Comparison of ENCODE assay signal across 10 cellular contexts in genomic region chr14:75979641-75980422, GRCh38. TPM values are rescaled to one million over a fixed set of nuclear protein-coding genes. Genes with fewer than 3 reads are reported as not detected.
A peak's percentile ranks its signal among the peaks of the same experiment; 100 is the strongest.
DNase-seq lines count a peak whose midpoint lies in the region; ATAC-seq and TF ChIP-seq lines count a peak whose summit lies in the region.
"Had no signal": no experiment of that assay in that cellular context is flagged by ENCODE, and none has a peak within 500 bp of the region (broad histone marks: within the 10 kb centered on the region; RNA-seq: fewer than 3 reads in every experiment).

No MANE protein-coding gene starts in this region.

- H3K4me1 Mint-ChIP-seq in CD4-positive, alpha-beta T cell (ENCODE audit: low read depth) = peaks cover 40% of the 10 kb centered on the region
- H3K4me1 Mint-ChIP-seq in activated naive CD8-positive, alpha-beta T cell treated with anti-CD3 and anti-CD28 coated beads, Interleukin-2, amount 50 U/mL, for 24 hours = peaks cover 38% of the 10 kb centered on the region

- TF ChIP-seq CTCF in CD4-positive, alpha-beta T cell (IDR thresholded peaks at IDR 0.05) = no peak

- peak overlapping the region; percentile 42 for H3K4me3 Mint-ChIP-seq in CD4-positive, alpha-beta T cell
- H3K4me3 Mint-ChIP-seq in activated naive CD8-positive, alpha-beta T cell treated with anti-CD3 and anti-CD28 coated beads, Interleukin-2, amount 50 U/mL, for 24 hours = peak overlapping the region; percentile 32

- no peaks in the 10 kb centered on the region for H3K9me3 ChIP-seq in CD4-positive, alpha-beta T cell (ENCODE audit: control insufficient read depth, low read length)

- POLR2A ChIA-PET in CD4-positive, alpha-beta T cell (lab: Charles Lee) = interaction anchor here (1.1 to 1.7 kb wide), 2 partner anchors 270 to 684 kb away, joined by 3 to 9 read pairs; no protein-coding TSS in a partner anchor

- H3K27ac Mint-ChIP-seq in CD4-positive, alpha-beta T cell = peak overlapping the region; percentile 83
- no peak overlapping the region for H3K27ac Mint-ChIP-seq in activated naive CD8-positive, alpha-beta T cell treated with anti-CD3 and anti-CD28 coated beads, Interleukin-2, amount 50 U/mL, for 24 hours

- no peaks in the 10 kb centered on the region for H3K27me3 Mint-ChIP-seq in CD4-positive, alpha-beta T cell
- peaks cover 2% of the 10 kb centered on the region for H3K27me3 Mint-ChIP-seq in activated naive CD8-positive, alpha-beta T cell treated with anti-CD3 and anti-CD28 coated beads, Interleukin-2, amount 50 U/mL, for 24 hours

- peak overlapping the region; percentile 67 for H3K4me3 ChIP-seq in skeletal muscle cell (ENCODE audit: low read depth, low read length)

- no peaks in the 10 kb centered on the region for H3K9me3 Mint-ChIP-seq in CD4-positive, alpha-beta T cell
- H3K9me3 Mint-ChIP-seq in activated naive CD8-positive, alpha-beta T cell treated with anti-CD3 and anti-CD28 coated beads, Interleukin-2, amount 50 U/mL, for 24 hours = no peaks in the 10 kb centered on the region

- no peak for DNase-seq in CD4-positive, alpha-beta T cell
- DNase-seq in activated naive CD8-positive, alpha-beta T cell treated with anti-CD3 and anti-CD28 coated beads, Interleukin-2, amount 50 U/mL, for 24 hours = no peak
- DNase-seq in inferior parietal cortex (ENCODE audit: extremely low spot score) = peak; percentile 54
- DNase-seq in skeletal muscle cell (ENCODE audit: low read depth) = no peak
- DNase-seq: NCI-H748 treated with DMSO at 0.1 percent for 48 hours had no signal

- ATAC-seq in CD4-positive, alpha-beta T cell (ENCODE audit: poor library complexity) = no peak
- no peak for ATAC-seq in activated naive CD8-positive, alpha-beta T cell treated with anti-CD3 and anti-CD28 coated beads, Interleukin-2, amount 50 U/mL, for 24 hours
- ATAC-seq in HG02970 (IDR thresholded peaks at IDR 0.05; ENCODE audit: low FRiP score, unreplicated experiment) (no peak), HG03196 (IDR thresholded peaks at IDR 0.05; ENCODE audit: unreplicated experiment) (no peak), GM21360 (IDR thresholded peaks at IDR 0.05; ENCODE audit: unreplicated experiment) (no peak), GM18861 (IDR thresholded peaks at IDR 0.05; ENCODE audit: unreplicated experiment) (no peak)
- ATAC-seq: activated CD4-positive, CD25-positive, alpha-beta regulatory T cell treated with anti-CD3 and anti-CD28 coated beads, Interleukin-2, amount 50 U/mL, for 24 hours had no signal

- H3K36me3 Mint-ChIP-seq in CD4-positive, alpha-beta T cell (ENCODE audit: low read depth) = no peaks in the 10 kb centered on the region
- no peaks in the 10 kb centered on the region for H3K36me3 Mint-ChIP-seq in activated naive CD8-positive, alpha-beta T cell treated with anti-CD3 and anti-CD28 coated beads, Interleukin-2, amount 50 U/mL, for 24 hours (ENCODE audit: low read depth)

- CTCF ChIA-PET in CD4-positive, alpha-beta T cell (lab: Charles Lee) = interaction anchor here (1.5 to 4.0 kb wide), 2 partner anchors 73 to 74 kb away, joined by 12 to 52 read pairs; no protein-coding TSS in a partner anchor

- intact Hi-C loops in CD4-positive, alpha-beta T cell (cut with DNase I, micrococcal nuclease) = loop anchor here (5.0 to 10.0 kb wide), 5 partner anchors 172 to 1477 kb away; partner anchors contain the start of genes AHSA1 (in 1 of the 2), CIPC (in 1 of the 2), FLVCR2 (in 1 of the 2) and GPATCH2L (in 1 of the 2)

- H3K27ac ChIP-seq in CD4-positive, alpha-beta T cell (ENCODE audit: low read depth, low read length) = no peak overlapping the region

- H3K27me3 ChIP-seq in CD4-positive, alpha-beta T cell (ENCODE audit: control insufficient read depth, insufficient read depth, low read length) = no peaks in the 10 kb centered on the region

RNA-seq across cellular contexts. Expression of gene TGFB3, which starts 2.0 kb away (rescaled TPM):
- 10 to 100 TPM in 1 of 2 experiments, 1 to 10 TPM in 1; 8.4 to 11.8 TPM for total RNA-seq in CD4-positive, alpha-beta T cell

RNA-seq across cellular contexts. Expression of gene IFT43, which starts 5.7 kb away (rescaled TPM):
- total RNA-seq in CD4-positive, alpha-beta T cell = 10 to 100 TPM in 1 of 2 experiments, 1 to 10 TPM in 1; 10.0 to 11.1 TPM
